Comparison of ENCODE assay signal across 24 cellular contexts in genomic region chr20:59002874-59003399, GRCh38. TPM values are rescaled to one million over a fixed set of nuclear protein-coding genes. Genes with fewer than 3 reads are reported as not detected.
DNase-seq lines count a peak whose midpoint lies in the region; ATAC-seq and TF ChIP-seq lines count a peak whose summit lies in the region.
"Had no signal": no experiment of that assay in that cellular context is flagged by ENCODE, and none has a peak within 500 bp of the region (broad histone marks: within the 10 kb centered on the region; RNA-seq: fewer than 3 reads in every experiment).

No MANE protein-coding gene starts in this region.

- ATAC-seq in activated T-helper 17 cell treated with anti-CD3 and anti-CD28 coated beads, Interleukin-2, amount 50 U/mL, for 72 hours (replicated peaks) = no peak
- no peak for ATAC-seq in gastroesophageal sphincter
- ATAC-seq in GM23338 = no peak
- no peak for ATAC-seq in HG02798 (IDR thresholded peaks at IDR 0.05; ENCODE audit: poor library complexity, unreplicated experiment)
- ATAC-seq: activated CD8-positive, alpha-beta memory T cell treated with anti-CD3 and anti-CD28 coated beads, Interleukin-2, amount 10 ng/mL, durations not matched to agents 7 days and 5 days had no signal

- no peak overlapping the region for H3K4me3 Mint-ChIP-seq in activated T-helper 17 cell treated with anti-CD3 and anti-CD28 coated beads, Interleukin-2, amount 50 U/mL, for 72 hours
- peak overlapping the region; percentile 6 for H3K4me3 Mint-ChIP-seq in nephron progenitor cell
- no peak overlapping the region for H3K4me3 Mint-ChIP-seq in GM23338
- H3K4me3 Mint-ChIP-seq: activated CD8-positive, alpha-beta memory T cell treated with anti-CD3 and anti-CD28 coated beads, Interleukin-2, amount 10 ng/mL, durations not matched to agents 7 days and 5 days had no signal

- no peak overlapping the region for H2AFZ ChIP-seq in GM23338

- H3K9me3 Mint-ChIP-seq in activated T-helper 17 cell treated with anti-CD3 and anti-CD28 coated beads, Interleukin-2, amount 50 U/mL, for 72 hours = no peaks in the 10 kb centered on the region
- no peaks in the 10 kb centered on the region for H3K9me3 Mint-ChIP-seq in nephron progenitor cell
- H3K9me3 Mint-ChIP-seq in GM23338 = no peaks in the 10 kb centered on the region
- H3K9me3 Mint-ChIP-seq: mesothelial cell of epicardium had no signal

- no peaks in the 10 kb centered on the region for H3K9me2 ChIP-seq in GM23338 (ENCODE audit: insufficient read depth)

- peaks cover 30% of the 10 kb centered on the region for H3K36me3 Mint-ChIP-seq in activated T-helper 17 cell treated with anti-CD3 and anti-CD28 coated beads, Interleukin-2, amount 50 U/mL, for 72 hours (ENCODE audit: low read depth)
- peaks cover 12% of the 10 kb centered on the region for H3K36me3 Mint-ChIP-seq in nephron progenitor cell (ENCODE audit: low read depth)
- peaks cover 5% of the 10 kb centered on the region for H3K36me3 Mint-ChIP-seq in GM23338 (ENCODE audit: low read depth)

- 82 to 83% methylated on average over 6 to 11 of the region's 17 CpGs for WGBS in gastroesophageal sphincter (ENCODE audit: low coverage in 1 of 2), 2 donors

- H3K36me3 ChIP-seq in right atrium auricular region (peaks cover 38% of the 10 kb centered on the region), gastroesophageal sphincter (peaks cover 0 to 64% of the 10 kb centered on the region in 2 donors), GM23338 (ENCODE audit: insufficient read depth) (no peaks in the 10 kb centered on the region)

- H3K4me3 ChIP-seq in right atrium auricular region = no peak overlapping the region
- H3K4me3 ChIP-seq in gastroesophageal sphincter = no peak overlapping the region
- no peak overlapping the region for H3K4me3 ChIP-seq in GM23338
- H3K4me3 ChIP-seq: transverse colon had no signal

- peaks cover 1% of the 10 kb centered on the region; the same call in 1 of the 2 replicates for H3F3A ChIP-seq in GM23338 (replicated peaks; ENCODE audit: low read depth)

- H3K4me1 ChIP-seq in right atrium auricular region (peaks cover 0 to 47% of the 10 kb centered on the region in 2 donors), gastroesophageal sphincter (peaks cover 0 to 50% (median 28%) of the 10 kb centered on the region in 3 donors), GM23338 (ENCODE audit: insufficient read depth) (no peaks in the 10 kb centered on the region; the same call in 1 of the 2 replicates)

- no peak for TF ChIP-seq CTCF in right atrium auricular region (IDR thresholded peaks at IDR 0.05)
- no peak for TF ChIP-seq CTCF in nephron progenitor cell (IDR thresholded peaks at IDR 0.05)
- no peak for TF ChIP-seq CTCF in gastroesophageal sphincter (IDR thresholded peaks at IDR 0.05)
- TF ChIP-seq CTCF in GM23338 (conservative IDR thresholded peaks at IDR 0.05; ENCODE audit: low read depth in 2 of 2) = no peak

- H3K27me3 Mint-ChIP-seq in activated T-helper 17 cell treated with anti-CD3 and anti-CD28 coated beads, Interleukin-2, amount 50 U/mL, for 72 hours = no peaks in the 10 kb centered on the region
- H3K27me3 Mint-ChIP-seq in nephron progenitor cell (ENCODE audit: low read depth, poor library complexity) (peaks cover 4% of the 10 kb centered on the region), GM23338 (ENCODE audit: insufficient read depth, low read depth, poor library complexity) (peaks cover 17% of the 10 kb centered on the region)
- H3K27me3 Mint-ChIP-seq: activated CD8-positive, alpha-beta memory T cell treated with anti-CD3 and anti-CD28 coated beads, Interleukin-2, amount 10 ng/mL, durations not matched to agents 7 days and 5 days had no signal

- no peak overlapping the region for H3K4me2 ChIP-seq in GM23338

- no peaks in the 10 kb centered on the region for H3K9me3 ChIP-seq in right atrium auricular region
- H3K9me3 ChIP-seq in gastroesophageal sphincter = no peaks in the 10 kb centered on the region
- H3K9me3 ChIP-seq: transverse colon had no signal

- peaks cover 38% of the 10 kb centered on the region for H3K4me1 Mint-ChIP-seq in activated T-helper 17 cell treated with anti-CD3 and anti-CD28 coated beads, Interleukin-2, amount 50 U/mL, for 72 hours
- H3K4me1 Mint-ChIP-seq in nephron progenitor cell = peaks cover 46% of the 10 kb centered on the region
- H3K4me1 Mint-ChIP-seq in GM23338 = peaks cover 13% of the 10 kb centered on the region

- intact Hi-C loops in cardiac septum (cut with DNase I) = loop anchor here (10.0 kb wide), 1 partner anchor 108 kb away; no protein-coding TSS in a partner anchor

- TF ChIP-seq EP300 in gastroesophageal sphincter (IDR thresholded peaks at IDR 0.05) = no peak

- no peak overlapping the region for H3K27ac ChIP-seq in right atrium auricular region
- peak overlapping the region in 1 of 4 donors; percentile 87 for H3K27ac ChIP-seq in gastroesophageal sphincter
- H3K27ac ChIP-seq in GM23338 (ENCODE audit: low read depth) = no peak overlapping the region
- H3K27ac ChIP-seq: transverse colon had no signal

- H3K27me3 ChIP-seq in right atrium auricular region (no peaks in the 10 kb centered on the region), gastroesophageal sphincter (no peaks in the 10 kb centered on the region), GM23338 (ENCODE audit: insufficient read depth) (peaks cover 5% of the 10 kb centered on the region)
- H3K27me3 ChIP-seq: transverse colon had no signal

- TF ChIP-seq POLR2A in gastroesophageal sphincter (IDR thresholded peaks at IDR 0.05) = no peak

- DNase-seq in cardiac septum (ENCODE audit: low spot score) (peak; percentile 75), right atrium auricular region (ENCODE audit: low spot score) (no peak), nephron progenitor cell (no peak), GM23338 (ENCODE audit: low spot score) (no peak), A172 (ENCODE audit: low spot score) (no peak)
- DNase-seq: activated CD4-positive, CD25-positive, alpha-beta regulatory T cell treated with anti-CD3 and anti-CD28 coated beads, Interleukin-2, amount 50 U/mL, for 72 hours; activated CD8-positive, alpha-beta memory T cell treated with anti-CD3 and anti-CD28 coated beads, Interleukin-2, amount 10 ng/mL, durations not matched to agents 7 days and 5 days; activated gamma-delta T cell; cortex of kidney; foreskin melanocyte; KG1; NCI-H2029; NCI-H446 treated with DMSO at 0.1 percent for 48 hours; stimulated activated CD4-positive, alpha-beta T cell treated with anti-CD3 and anti-CD28 coated beads, Interleukin-15, amount 100 ng/mL, for 24 hours; stimulated activated naive CD4-positive, alpha-beta T cell; transverse colon had no signal

- H4K20me1 ChIP-seq in GM23338 (replicated peaks; ENCODE audit: insufficient read depth) = 0 out of 2 replicates have a peak, but pooled peaks cover 5% of the 10 kb centered on the region

- H3K79me2 ChIP-seq in GM23338 (replicated peaks; ENCODE audit: insufficient read depth) = no peaks in the 10 kb centered on the region

- peak overlapping the region; percentile 94 for H3K27ac Mint-ChIP-seq in activated T-helper 17 cell treated with anti-CD3 and anti-CD28 coated beads, Interleukin-2, amount 50 U/mL, for 72 hours
- H3K27ac Mint-ChIP-seq in nephron progenitor cell (no peak overlapping the region), GM23338 (no peak overlapping the region)
- H3K27ac Mint-ChIP-seq: mesothelial cell of epicardium had no signal

RNA-seq across cellular contexts. Expression of gene CTSZ, which starts 4.1 kb away (rescaled TPM):
- 157 TPM for total RNA-seq in cardiac septum
- total RNA-seq in right atrium auricular region = 100 to 1,000 TPM; 117 to 152 TPM
- 10 to 100 TPM; 29.7 to 52.2 TPM for total RNA-seq in activated T-helper 17 cell treated with anti-CD3 and anti-CD28 coated beads, Interleukin-2, amount 50 U/mL, for 72 hours
- 100 to 1,000 TPM; 167 to 222 (median 176) TPM for total RNA-seq in gastroesophageal sphincter
- total RNA-seq in GM23338 (2014; rRNA removed; shearing (Covaris generic)) = 41.4 and 47.7 TPM in 2 replicates
- 0.58 and 0.63 TPM in 2 replicates for polyA plus RNA-seq in GM23338 (2016; fragmentation: Nextera tagmentation; extraction: Ambion mirVana)
- 228 and 320 TPM in 2 replicates for total RNA-seq in A172 (2014; rRNA removed; shearing (Covaris generic))

RNA-seq across cellular contexts. Expression of gene TUBB1, which starts 16.3 kb away (rescaled TPM):
- 0.54 TPM for total RNA-seq in cardiac septum
- under 1 TPM; 0.19 to 0.35 TPM for total RNA-seq in right atrium auricular region
- total RNA-seq in activated T-helper 17 cell treated with anti-CD3 and anti-CD28 coated beads, Interleukin-2, amount 50 U/mL, for 72 hours = under 1 TPM; 0.08 to 0.13 TPM
- total RNA-seq in gastroesophageal sphincter = under 1 TPM in 1 of 4 donors, not detected in 3; 0.15 TPM
- not detected in 2 replicates for total RNA-seq in GM23338 (2014; rRNA removed; shearing (Covaris generic))
- polyA plus RNA-seq in GM23338 (2016; fragmentation: Nextera tagmentation; extraction: Ambion mirVana) = not detected in 2 replicates
- 0.36 and 0.64 TPM in 2 replicates for total RNA-seq in A172 (2014; rRNA removed; shearing (Covaris generic))
- total RNA-seq: activated CD8-positive, alpha-beta memory T cell treated with anti-CD3 and anti-CD28 coated beads, Interleukin-2, amount 10 ng/mL, durations not matched to agents 7 days and 5 days; H1; mesothelial cell of epicardium; renal cortical epithelial cell; T-helper 2 cell treated with Interferon-gamma antibody and Interleukin-4, amounts not matched to agents 100 ng/mL and 5 ng/mL, for 36 hours; transverse colon had no signal
- polyA plus RNA-seq: AG04450, H1 had no signal

RNA-seq across cellular contexts. Expression of gene NELFCD, which starts 21.9 kb away (rescaled TPM):
- 34.7 TPM for total RNA-seq in cardiac septum
- 10 to 100 TPM; 24.5 to 27.5 TPM for total RNA-seq in right atrium auricular region
- 100 to 1,000 TPM in 1 of 2 donors, 10 to 100 TPM in 1; 92.7 to 124 TPM for total RNA-seq in activated T-helper 17 cell treated with anti-CD3 and anti-CD28 coated beads, Interleukin-2, amount 50 U/mL, for 72 hours
- total RNA-seq in gastroesophageal sphincter = 10 to 100 TPM; 26.5 to 48.6 (median 36.1) TPM
- 67.0 and 75.8 TPM in 2 replicates for total RNA-seq in GM23338 (2014; rRNA removed; shearing (Covaris generic))
- polyA plus RNA-seq in GM23338 (2016; fragmentation: Nextera tagmentation; extraction: Ambion mirVana) = 52.1 and 52.9 TPM in 2 replicates
- 81.4 and 102 TPM in 2 replicates for total RNA-seq in A172 (2014; rRNA removed; shearing (Covaris generic))

RNA-seq across cellular contexts. Expression of gene ATP5F1E, which starts 29.2 kb away (rescaled TPM):
- total RNA-seq in cardiac septum (123 TPM), right atrium auricular region (10 to 100 TPM; 41.3 to 42.0 TPM), gastroesophageal sphincter (10 to 100 TPM; 23.1 to 40.6 (median 35.4) TPM)
- 10 to 100 TPM; 45.5 to 78.0 TPM for total RNA-seq in activated T-helper 17 cell treated with anti-CD3 and anti-CD28 coated beads, Interleukin-2, amount 50 U/mL, for 72 hours
- 8.5 and 12.9 TPM in 2 replicates for total RNA-seq in GM23338 (2014; rRNA removed; shearing (Covaris generic))
- polyA plus RNA-seq in GM23338 (2016; fragmentation: Nextera tagmentation; extraction: Ambion mirVana) = 211 and 233 TPM in 2 replicates
- 37.0 and 41.4 TPM in 2 replicates for total RNA-seq in A172 (2014; rRNA removed; shearing (Covaris generic))

RNA-seq across cellular contexts. Expression of gene PRELID3B, which starts 39.6 kb away (rescaled TPM):
- 41.4 TPM for total RNA-seq in cardiac septum
- 10 to 100 TPM; 34.6 to 35.2 TPM for total RNA-seq in right atrium auricular region
- 100 to 1,000 TPM in 1 of 2 donors, 10 to 100 TPM in 1; 77.1 to 107 TPM for total RNA-seq in activated T-helper 17 cell treated with anti-CD3 and anti-CD28 coated beads, Interleukin-2, amount 50 U/mL, for 72 hours
- 10 to 100 TPM; 35.1 to 60.8 (median 40.0) TPM for total RNA-seq in gastroesophageal sphincter
- 43.6 and 47.4 TPM in 2 replicates for total RNA-seq in GM23338 (2014; rRNA removed; shearing (Covaris generic))
- polyA plus RNA-seq in GM23338 (2016; fragmentation: Nextera tagmentation; extraction: Ambion mirVana) = 33.4 and 42.7 TPM in 2 replicates
- 152 and 196 TPM in 2 replicates for total RNA-seq in A172 (2014; rRNA removed; shearing (Covaris generic))
